ENCODE assay signal across 11 cellular contexts in genomic region chr13:33744589-33745369, GRCh38.
DNase-seq lines count a peak whose midpoint lies in the region; ATAC-seq and TF ChIP-seq lines count a peak whose summit lies in the region.
"Had no signal": no experiment of that assay in that cellular context is flagged by ENCODE, and none has a peak within 500 bp of the region (broad histone marks: within the 10 kb centered on the region; RNA-seq: fewer than 3 reads in every experiment).

No MANE protein-coding gene starts in this region.

- no peaks in the 10 kb centered on the region for H3K9me2 ChIP-seq in MM.1S (replicated peaks; ENCODE audit: insufficient read depth, low read length)

- ATAC-seq in heart right ventricle (peak in 5 of 8 donors; percentile 39 to 69 (median 51)), Right ventricle myocardium inferior (no peak)
- ATAC-seq in central memory CD8-positive, alpha-beta T cell (replicated peaks; ENCODE audit: extremely low read depth, poor library complexity, severe bottlenecking) = peak; percentile 33

- H3K27ac ChIP-seq in heart right ventricle (peak overlapping the region in 2 of 10 donors; percentile 17 to 27), thymus (ENCODE audit: low read depth) (peak overlapping the region; percentile 46), MM.1S (ENCODE audit: low read length) (no peak overlapping the region)
- H3K27ac ChIP-seq: parathyroid adenoma had no signal

- peaks cover 0 to 5% (median 0%) of the 10 kb centered on the region in 11 donors for H3K9me3 ChIP-seq in heart right ventricle
- no peaks in the 10 kb centered on the region for H3K9me3 ChIP-seq in thymus (ENCODE audit: control insufficient read depth)
- H3K9me3 ChIP-seq in MM.1S (replicated peaks; ENCODE audit: insufficient read depth, low read length) = no peaks in the 10 kb centered on the region

- H3K4me1 ChIP-seq in heart right ventricle = peaks cover 0 to 32% (median 12%) of the 10 kb centered on the region in 9 donors
- peaks cover 20% of the 10 kb centered on the region for H3K4me1 ChIP-seq in thymus (ENCODE audit: control insufficient read depth, insufficient read depth, low read length)
- no peaks in the 10 kb centered on the region for H3K4me1 ChIP-seq in MM.1S (ENCODE audit: low read length)
- H3K4me1 ChIP-seq: parathyroid adenoma had no signal

- H3K36me3 Mint-ChIP-seq in central memory CD8-positive, alpha-beta T cell (ENCODE audit: insufficient read depth) = peaks cover 4% of the 10 kb centered on the region
- H3K36me3 Mint-ChIP-seq: IgD-negative memory B cell had no signal

- DNase-seq in heart right ventricle (no peak), Right ventricle myocardium inferior (ENCODE audit: missing footprints) (no peak), NCI-H2029 (lab: John Stamatoyannopoulos, UW) (peak; percentile 25), KG1 (lab: John Stamatoyannopoulos, UW) (no peak), MM.1S (no peak), HEK293T (ENCODE audit: extremely low spot score) (no peak)
- no peak for DNase-seq in central memory CD8-positive, alpha-beta T cell (ENCODE audit: low spot score in 2 of 2)
- DNase-seq: hypothalamus had no signal

- no peaks in the 10 kb centered on the region for H3K36me3 ChIP-seq in heart right ventricle
- no peaks in the 10 kb centered on the region for H3K36me3 ChIP-seq in thymus (ENCODE audit: control insufficient read depth, insufficient read depth)
- H3K36me3 ChIP-seq in MM.1S (replicated peaks; ENCODE audit: insufficient read depth, low read length) = no peaks in the 10 kb centered on the region

- H3K9me3 Mint-ChIP-seq in central memory CD8-positive, alpha-beta T cell = no peaks in the 10 kb centered on the region

- H3F3A ChIP-seq in MM.1S (ENCODE audit: insufficient read depth, low read length) = no peaks in the 10 kb centered on the region

- H2AFZ ChIP-seq in MM.1S (ENCODE audit: low read length) = no peak overlapping the region
- H2AFZ ChIP-seq: parathyroid adenoma had no signal

- no peak overlapping the region for H3K4me3 Mint-ChIP-seq in central memory CD8-positive, alpha-beta T cell

- no peak for TF ChIP-seq CTCF in heart right ventricle (IDR thresholded peaks at IDR 0.05)
- TF ChIP-seq CTCF in MM.1S (IDR thresholded peaks at IDR 0.05; ENCODE audit: low read length) = no peak

- no peaks in the 10 kb centered on the region for H3K79me2 ChIP-seq in MM.1S (ENCODE audit: low read length)
- H3K79me2 ChIP-seq: parathyroid adenoma had no signal

- H3K27me3 ChIP-seq in heart right ventricle (no peaks in the 10 kb centered on the region), thymus (ENCODE audit: control insufficient read depth, insufficient read depth) (no peaks in the 10 kb centered on the region), MM.1S (replicated peaks; ENCODE audit: insufficient read depth, low read length) (no peaks in the 10 kb centered on the region)

- POLR2A ChIA-PET in HEK293T (lab: Yijun Ruan, JAX) = no interaction called here

- no peaks in the 10 kb centered on the region for H3K27me3 Mint-ChIP-seq in central memory CD8-positive, alpha-beta T cell

- WGBS in heart right ventricle, 2 donors = 59 to 60% methylated on average over 3 of the region's 3 CpGs
- WGBS in thymus = 82% methylated on average over 3 of the region's 3 CpGs

- CTCF ChIA-PET in HEK293T (lab: Yijun Ruan, JAX) = no interaction called here

- no peak overlapping the region for H3K9ac ChIP-seq in MM.1S (ENCODE audit: low read length)
- H3K9ac ChIP-seq: parathyroid adenoma had no signal

- no peaks in the 10 kb centered on the region for H4K20me1 ChIP-seq in MM.1S (ENCODE audit: insufficient read depth, low read length)

- intact Hi-C loops in heart right ventricle (cut with DNase I) = no loop called here
- intact Hi-C loops in Right ventricle myocardium inferior (cut with DNase I) = no loop called here

- H3K4me3 ChIP-seq in heart right ventricle (no peak overlapping the region), thymus (ENCODE audit: low read length) (no peak overlapping the region), MM.1S (ENCODE audit: low read length) (no peak overlapping the region)

- H3K4me1 Mint-ChIP-seq in central memory CD8-positive, alpha-beta T cell = peaks cover 36% of the 10 kb centered on the region

- H3K27ac Mint-ChIP-seq in central memory CD8-positive, alpha-beta T cell (ENCODE audit: low read depth) = peak overlapping the region; percentile 87
- H3K27ac Mint-ChIP-seq: IgD-negative memory B cell had no signal

- no peak overlapping the region for H3K4me2 ChIP-seq in MM.1S (ENCODE audit: low read depth, low read length)

TF ChIP-seq in HEK293T, 16 proteins besides CTCF, POLR2A, EP300 and RAD21:
- TF ChIP-seq NFRKB (IDR thresholded peaks at IDR 0.05) (no peak), FOXM1 (IDR thresholded peaks at IDR 0.05; ENCODE audit: borderline replicate concordance) (no peak), FOXK2 (IDR thresholded peaks at IDR 0.05) (no peak), SP1 (IDR thresholded peaks at IDR 0.05) (no peak), ARNT (IDR thresholded peaks at IDR 0.05) (no peak), BHLHE40 (IDR thresholded peaks at IDR 0.05; ENCODE audit: borderline replicate concordance) (no peak), LEF1 (IDR thresholded peaks at IDR 0.05; ENCODE audit: borderline replicate concordance) (no peak), L3MBTL2 (conservative IDR thresholded peaks at IDR 0.05) (no peak), SUZ12 (IDR thresholded peaks at IDR 0.05) (no peak)
TF ChIP-seq in HEK293T: peak in this region for 0.
